In the genomic region with DNA sequence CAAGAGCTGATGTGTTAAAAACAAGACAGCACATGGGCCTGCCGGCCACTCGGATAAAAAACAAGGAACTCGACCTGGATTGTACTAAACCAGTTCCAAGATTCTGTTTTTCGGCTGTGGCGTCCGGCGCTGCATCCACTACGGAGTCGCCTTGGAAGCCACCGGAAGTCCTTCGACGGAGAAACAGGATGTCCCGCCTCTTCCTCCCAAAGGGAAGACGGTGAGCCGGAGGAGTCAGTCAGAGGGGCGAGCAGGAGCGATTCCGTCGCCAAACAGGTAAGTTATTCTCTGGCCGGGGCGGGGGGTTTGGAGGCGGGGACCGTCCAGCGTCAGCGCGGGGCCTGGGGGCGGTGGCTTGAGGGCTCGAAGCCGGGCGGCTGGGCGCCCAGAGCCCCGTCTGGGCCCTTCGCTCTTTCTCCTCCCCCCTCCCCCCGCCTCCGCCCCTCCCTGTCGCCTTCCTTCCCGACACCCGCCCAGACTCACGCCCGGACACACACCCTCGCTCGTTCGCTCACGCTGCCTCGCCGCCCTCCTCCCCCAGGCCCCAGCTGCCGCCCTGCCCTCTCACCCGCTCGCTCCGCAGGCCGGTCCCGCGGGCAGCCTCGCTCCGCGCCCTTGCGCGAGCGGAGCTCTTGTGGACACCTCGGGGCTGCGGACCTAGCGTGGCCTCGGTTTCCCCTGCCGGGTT, we compare ENCODE assay signal across 8 cellular contexts. TPM values are rescaled to one million over a fixed set of nuclear protein-coding genes. Genes with fewer than 3 reads are reported as not detected.
DNase-seq lines count a peak whose midpoint lies in the region; TF ChIP-seq lines count a peak whose summit lies in the region.

A gene with protein sequence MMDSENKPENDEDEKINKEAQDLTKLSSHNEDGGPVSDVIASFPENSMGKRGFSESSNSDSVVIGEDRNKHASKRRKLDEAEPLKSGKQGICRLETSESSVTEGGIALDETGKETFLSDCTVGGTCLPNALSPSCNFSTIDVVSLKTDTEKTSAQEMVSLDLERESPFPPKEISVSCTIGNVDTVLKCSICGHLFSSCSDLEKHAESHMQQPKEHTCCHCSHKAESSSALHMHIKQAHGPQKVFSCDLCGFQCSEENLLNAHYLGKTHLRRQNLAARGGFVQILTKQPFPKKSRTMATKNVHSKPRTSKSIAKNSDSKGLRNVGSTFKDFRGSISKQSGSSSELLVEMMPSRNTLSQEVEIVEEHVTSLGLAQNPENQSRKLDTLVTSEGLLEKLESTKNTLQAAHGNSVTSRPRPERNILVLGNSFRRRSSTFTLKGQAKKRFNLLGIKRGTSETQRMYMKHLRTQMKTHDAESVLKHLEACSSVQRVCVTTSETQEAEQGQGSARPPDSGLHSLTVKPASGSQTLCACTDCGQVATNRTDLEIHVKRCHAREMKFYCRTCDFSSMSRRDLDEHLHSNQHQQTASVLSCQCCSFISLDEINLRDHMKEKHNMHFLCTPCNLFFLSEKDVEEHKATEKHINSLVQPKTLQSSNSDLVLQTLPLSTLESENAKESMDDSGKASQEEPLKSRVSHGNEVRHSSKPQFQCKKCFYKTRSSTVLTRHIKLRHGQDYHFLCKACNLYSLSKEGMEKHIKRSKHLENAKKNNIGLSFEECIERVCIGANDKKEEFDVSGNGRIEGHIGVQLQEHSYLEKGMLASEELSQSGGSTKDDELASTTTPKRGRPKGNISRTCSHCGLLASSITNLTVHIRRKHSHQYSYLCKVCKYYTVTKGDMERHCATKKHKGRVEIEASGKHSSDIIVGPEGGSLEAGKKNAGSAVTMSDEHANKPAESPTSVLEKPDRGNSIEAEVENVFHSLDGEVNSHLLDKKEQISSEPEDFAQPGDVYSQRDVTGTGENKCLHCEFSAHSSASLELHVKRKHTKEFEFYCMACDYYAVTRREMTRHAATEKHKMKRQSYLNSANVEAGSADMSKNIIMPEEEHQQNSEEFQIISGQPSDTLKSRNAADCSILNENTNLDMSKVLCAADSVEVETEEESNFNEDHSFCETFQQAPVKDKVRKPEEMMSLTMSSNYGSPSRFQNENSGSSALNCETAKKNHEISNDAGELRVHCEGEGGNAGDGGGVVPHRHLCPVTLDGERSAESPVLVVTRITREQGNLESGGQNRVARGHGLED (N-terminal part only) (plus strand): TSS at position 209 of the 688 bp plus-strand sequence. CDS start 33,150 bp downstream, outside the sequence.

- H3K4me1 Mint-ChIP-seq in neural crest cell = peaks cover 30% of the 10 kb centered on the region

- no peaks in the 10 kb centered on the region for H3K9me3 Mint-ChIP-seq in neural crest cell

- no peaks in the 10 kb centered on the region for H3K9me3 ChIP-seq in MM.1S (replicated peaks; ENCODE audit: insufficient read depth, low read length)

- H3F3A ChIP-seq in MM.1S (ENCODE audit: insufficient read depth, low read length) = peaks cover 15% of the 10 kb centered on the region

- H3K27ac ChIP-seq in MM.1S (ENCODE audit: low read length) = peak within 1 kb of the TSS; percentile 91

- H3K27ac Mint-ChIP-seq in neural crest cell (ENCODE audit: unreplicated experiment) = peak within 1 kb of the TSS; percentile 99

- in situ Hi-C loops in G401 (cut with HindIII; ENCODE audit: low sequenced_read_pairs) = no loop called here

- peak within 1 kb of the TSS; percentile 92 for H2AFZ ChIP-seq in MM.1S (ENCODE audit: low read length)

- H3K36me3 Mint-ChIP-seq in neural crest cell (ENCODE audit: low read depth) = peaks cover 13% of the 10 kb centered on the region

- H3K4me3 Mint-ChIP-seq in neural crest cell = peak within 1 kb of the TSS; percentile 98

- peak; percentile 90 for DNase-seq in G401 (ENCODE audit: low spot score)
- DNase-seq in HCEC 1CT = peak; percentile 90
- peak; percentile 86 for DNase-seq in MM.1S
- DNase-seq in SHP77 treated with DMSO at 0.1 percent for 48 hours (lab: John Stamatoyannopoulos, UW) = peak; percentile 64
- peak; percentile 95 for DNase-seq in activated effector memory CD4-positive, alpha-beta T cell treated with anti-CD3 and anti-CD28 coated beads, Interleukin-2, amount 50 U/mL, for 16 hours
- DNase-seq in foreskin fibroblast = peak; percentile 86 to 94
- DNase-seq in neural crest cell (ENCODE audit: low read depth, low spot score) = peak; percentile 88
- peak; percentile 88 for DNase-seq in stromal cell of bone marrow (ENCODE audit: low read depth)

- peak within 1 kb of the TSS; percentile 80 for H3K4me2 ChIP-seq in MM.1S (ENCODE audit: low read depth, low read length)

- H3K79me2 ChIP-seq in MM.1S (ENCODE audit: low read length) = peaks cover 63% of the 10 kb centered on the region

- H3K4me1 ChIP-seq in MM.1S (ENCODE audit: low read length) = peaks cover 20% of the 10 kb centered on the region

- no peaks in the 10 kb centered on the region for H3K9me2 ChIP-seq in MM.1S (replicated peaks; ENCODE audit: insufficient read depth, low read length)

- H3K27me3 ChIP-seq in MM.1S (replicated peaks; ENCODE audit: insufficient read depth, low read length) = no peaks in the 10 kb centered on the region

- no peaks in the 10 kb centered on the region for H3K27me3 Mint-ChIP-seq in neural crest cell (ENCODE audit: low read depth)

- no peak for TF ChIP-seq CTCF in MM.1S (IDR thresholded peaks at IDR 0.05; ENCODE audit: low read length)
- no peak for TF ChIP-seq CTCF in foreskin fibroblast (IDR thresholded peaks at IDR 0.05; ENCODE audit: low read depth, low read length)
- TF ChIP-seq CTCF in neural crest cell (conservative IDR thresholded peaks at IDR 0.05) = no peak

- peak within 1 kb of the TSS; percentile 93 for H3K9ac ChIP-seq in MM.1S (ENCODE audit: low read length)

- no peaks in the 10 kb centered on the region for H3K36me3 ChIP-seq in MM.1S (replicated peaks; ENCODE audit: insufficient read depth, low read length)

- H3K4me3 ChIP-seq in MM.1S (ENCODE audit: low read length) (peak within 1 kb of the TSS; percentile 86), foreskin fibroblast (ENCODE audit: low read depth in 1 of 2, low read length in 2 of 2) (peak within 1 kb of the TSS; percentile 90 to 93)

- no peaks in the 10 kb centered on the region for H4K20me1 ChIP-seq in MM.1S (ENCODE audit: insufficient read depth, low read length)

RNA-seq across cellular contexts. Expression of the gene that starts here (rescaled TPM):
- total RNA-seq in G401 (2014; rRNA removed; shearing (Covaris generic)) = 3.8 and 12.6 TPM in 2 replicates
- 13.1 and 13.2 TPM in 2 replicates for total RNA-seq in neural crest cell

Comparison
In these comparisons a context has a peak if more than half of its experiments do, and no peak if none do; other contexts are left out.
1. Peak in every context shown above with its lines: DNase-seq, H3K4me3 ChIP-seq and H3K27ac ChIP-seq.